8 cellular contexts compared by ENCODE assay signal in the genomic region with DNA sequence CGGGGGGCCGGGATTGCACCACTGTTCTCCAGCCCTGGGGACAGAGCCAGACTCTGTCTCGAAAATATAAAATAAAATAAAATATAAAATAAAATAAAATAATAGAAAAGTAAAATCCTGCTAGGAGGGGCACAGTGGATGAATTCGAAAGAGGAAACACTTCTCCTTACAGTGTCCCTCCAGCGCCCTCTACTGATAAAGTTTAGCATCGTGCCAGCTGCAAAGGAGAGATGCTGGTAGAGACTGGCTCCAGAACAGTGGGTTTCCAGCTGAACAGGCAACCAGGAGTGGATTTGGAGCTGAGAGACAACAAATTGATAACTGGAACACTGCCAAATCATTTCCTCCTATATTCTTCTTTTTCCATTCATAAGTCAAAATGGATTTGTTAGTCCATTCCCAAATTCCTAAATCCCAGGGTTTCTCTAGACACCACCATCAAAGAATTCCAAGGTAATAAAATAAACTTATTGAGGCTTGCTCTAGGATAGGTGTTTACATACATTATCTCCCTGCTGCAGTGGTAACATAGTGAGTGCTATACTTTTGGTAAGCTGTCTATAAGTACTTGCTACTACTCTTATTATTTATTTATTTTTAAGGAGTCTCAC. TPM values are rescaled to one million over a fixed set of nuclear protein-coding genes. Genes with fewer than 3 reads are reported as not detected.
DNase-seq lines count a peak whose midpoint lies in the region; ATAC-seq and TF ChIP-seq lines count a peak whose summit lies in the region.

No MANE protein-coding gene starts in this region.

- no peak overlapping the region for H2BK5ac ChIP-seq in H9 (ENCODE audit: insufficient read length, low read length)

- H3K4me1 Mint-ChIP-seq in H9 = peaks cover 17 to 23% of the 10 kb centered on the region in 2 experiments

- no peak overlapping the region for H2BK12ac ChIP-seq in H9 (ENCODE audit: insufficient read length, low read depth, low read length)

- H3K4ac ChIP-seq in H9 (ENCODE audit: low read depth, low read length) = no peak overlapping the region

- H3K79me1 ChIP-seq in H9 (ENCODE audit: insufficient read depth, low read depth, low read length, poor library complexity, severe bottlenecking) = no peaks in the 10 kb centered on the region

- H3K56ac ChIP-seq in H9 (ENCODE audit: insufficient read length, low read depth, low read length) = no peak overlapping the region

- H3K4me3 Mint-ChIP-seq in H9 = no peak overlapping the region

- H3K4me3 ChIP-seq in DND-41 (ENCODE audit: low read depth in 1 of 2, low read length in 2 of 2) = no peak overlapping the region
- H3K4me3 ChIP-seq in cardiac muscle cell = no peak overlapping the region

- no peak overlapping the region for H3K18ac ChIP-seq in H9 (ENCODE audit: insufficient read length, low read depth, low read length)

- H3K4me1 ChIP-seq in DND-41 (ENCODE audit: insufficient read depth, low read length) (no peaks in the 10 kb centered on the region), H9 (ENCODE audit: insufficient read depth, low read length) (peaks cover 2% of the 10 kb centered on the region; the same call in 1 of the 2 replicates), cardiac muscle cell (ENCODE audit: low read depth) (no peaks in the 10 kb centered on the region)

- H2BK20ac ChIP-seq in H9 (ENCODE audit: low read depth, low read length, poor library complexity, severe bottlenecking) = no peak overlapping the region

- no peak overlapping the region for H2BK120ac ChIP-seq in H9 (ENCODE audit: low read depth, low read length, poor library complexity, severe bottlenecking)

- no peak overlapping the region for H3T11ph ChIP-seq in H9 (ENCODE audit: low read length)

- no peaks in the 10 kb centered on the region for H3K23me2 ChIP-seq in H9 (ENCODE audit: insufficient read length, low read depth, low read length, poor library complexity, severe bottlenecking)

- ATAC-seq in DND-41 (ENCODE audit: insufficient read depth, low read depth) (peak; percentile 84), HG02970 (IDR thresholded peaks at IDR 0.05; ENCODE audit: low FRiP score, unreplicated experiment) (no peak)
- peak; percentile 61 to 68 for ATAC-seq in activated naive CD4-positive, alpha-beta T cell treated with anti-CD3 and anti-CD28 coated beads, Interleukin-2, amount 50 U/mL, for 72 hours

- WGBS in H9 (ENCODE audit: extremely low coverage, insufficient read length, low lambda C conversion rate) = no CpG with 5 or more reads among the region's 6 CpGs

- H3K36me3 ChIP-seq in DND-41 (ENCODE audit: insufficient read depth, low read length) = no peaks in the 10 kb centered on the region
- no peaks in the 10 kb centered on the region for H3K36me3 ChIP-seq in cardiac muscle cell

- no peak overlapping the region for H3K27ac ChIP-seq in DND-41 (ENCODE audit: low read length)
- H3K27ac ChIP-seq in H9 (ENCODE audit: insufficient read length, low read depth, low read length) = no peak overlapping the region
- no peak overlapping the region for H3K27ac ChIP-seq in cardiac muscle cell

- no peak overlapping the region for H4K5ac ChIP-seq in H9 (ENCODE audit: insufficient read length, low read depth, low read length)

- H3K4me2 ChIP-seq in DND-41 (ENCODE audit: insufficient read depth, low read length) (no peak overlapping the region), H9 (ENCODE audit: insufficient read depth, insufficient read length, low read length) (no peak overlapping the region)

- H3K27me3 Mint-ChIP-seq in H9 (ENCODE audit: low read depth) = no peaks in the 10 kb centered on the region

- H3K9ac ChIP-seq in DND-41 (ENCODE audit: low read depth, low read length) (no peak overlapping the region), H9 (ENCODE audit: extremely low read depth, insufficient read length, low read length) (no peak overlapping the region)

- H3K79me2 ChIP-seq in DND-41 (ENCODE audit: insufficient read depth, low read length) (no peaks in the 10 kb centered on the region), H9 (ENCODE audit: insufficient read depth, low read length) (no peaks in the 10 kb centered on the region)

- TF ChIP-seq CTCF in DND-41 (IDR thresholded peaks at IDR 0.05; ENCODE audit: borderline replicate concordance, extremely low read depth, low read length, poor library complexity, severe bottlenecking) = peak; percentile 82
- peak; percentile 93 for TF ChIP-seq CTCF in H9 (conservative IDR thresholded peaks at IDR 0.05)
- peak; percentile 83 for TF ChIP-seq CTCF in cardiac muscle cell (IDR thresholded peaks at IDR 0.05; ENCODE audit: low read depth, low read length)

- no peak overlapping the region for H3K23ac ChIP-seq in H9 (ENCODE audit: insufficient read length, low read depth, low read length)

- no peak overlapping the region for H2AK5ac ChIP-seq in H9 (ENCODE audit: insufficient read length, low read length)

- no peaks in the 10 kb centered on the region for H3K27me3 ChIP-seq in DND-41 (ENCODE audit: insufficient read depth, low read length, poor library complexity)
- H3K27me3 ChIP-seq in H9 (ENCODE audit: insufficient read depth, low read length) = no peaks in the 10 kb centered on the region
- H3K27me3 ChIP-seq in cardiac muscle cell = no peaks in the 10 kb centered on the region

- no peak overlapping the region for H2BK15ac ChIP-seq in H9 (ENCODE audit: low read depth, low read length)

- H4K91ac ChIP-seq in H9 (ENCODE audit: insufficient read length, low read depth, low read length) = no peak overlapping the region

- H3K9me3 ChIP-seq in DND-41 (ENCODE audit: insufficient read depth, low read length, severe bottlenecking) (no peaks in the 10 kb centered on the region), H9 (ENCODE audit: control insufficient read depth, low read depth, low read length) (no peaks in the 10 kb centered on the region), cardiac muscle cell (ENCODE audit: low read depth) (no peaks in the 10 kb centered on the region)

- H2AFZ ChIP-seq in DND-41 (ENCODE audit: low read depth, low read length) (no peak overlapping the region), H9 (ENCODE audit: low read length) (no peak overlapping the region)

- no peaks in the 10 kb centered on the region for H3K9me3 Mint-ChIP-seq in H9
- H3K9me3 Mint-ChIP-seq in activated naive CD4-positive, alpha-beta T cell treated with anti-CD3 and anti-CD28 coated beads, Interleukin-2, amount 50 U/mL, for 72 hours = no peaks in the 10 kb centered on the region

- DNase-seq in DND-41 (peak; percentile 79), H9 (peak; percentile 73), NCI-H1092 (lab: John Stamatoyannopoulos, UW) (peak; percentile 77), SKM-1 treated with dmso at 0.1 percent for 144 hours (lab: John Stamatoyannopoulos, UW; ENCODE audit: unreplicated experiment) (peak; percentile 76), cardiac muscle cell (ENCODE audit: low read depth in 1 of 2, low spot score in 1 of 2) (peak; percentile 88), retina (peak; percentile 68)
- peak in 1 of 2 donors; percentile 76 for DNase-seq in activated naive CD4-positive, alpha-beta T cell treated with anti-CD3 and anti-CD28 coated beads, Interleukin-2, amount 50 U/mL, for 72 hours (ENCODE audit: low spot score in 2 of 2)

- H3K36me3 Mint-ChIP-seq in H9 (ENCODE audit: insufficient read depth in 1 of 3, low read depth in 3 of 3) = no peaks in the 10 kb centered on the region
- no peaks in the 10 kb centered on the region for H3K36me3 Mint-ChIP-seq in activated naive CD4-positive, alpha-beta T cell treated with anti-CD3 and anti-CD28 coated beads, Interleukin-2, amount 50 U/mL, for 72 hours

- H4K8ac ChIP-seq in H9 (replicated peaks; ENCODE audit: insufficient read length, low read depth, low read length) = no peak overlapping the region

- H3K27ac Mint-ChIP-seq in H9 = no peak overlapping the region
- H3K27ac Mint-ChIP-seq in activated naive CD4-positive, alpha-beta T cell treated with anti-CD3 and anti-CD28 coated beads, Interleukin-2, amount 50 U/mL, for 72 hours = no peak overlapping the region

- no peak overlapping the region for H3K14ac ChIP-seq in H9 (ENCODE audit: insufficient read depth, low read length)

- H4K20me1 ChIP-seq in DND-41 (ENCODE audit: insufficient read depth, low read length) (no peaks in the 10 kb centered on the region), H9 (ENCODE audit: control insufficient read depth, insufficient read depth, insufficient read length) (no peaks in the 10 kb centered on the region)

RNA-seq across cellular contexts. Expression of a gene that starts 31.7 kb away (rescaled TPM):
- 49.7 and 50.0 TPM in 2 replicates for total RNA-seq in H9 (2021)
- 10 to 100 TPM; 11.9 to 24.4 TPM for total RNA-seq in activated naive CD4-positive, alpha-beta T cell treated with anti-CD3 and anti-CD28 coated beads, Interleukin-2, amount 50 U/mL, for 72 hours
- 11.5 and 14.7 TPM in 2 replicates for total RNA-seq in cardiac muscle cell
- polyA plus RNA-seq in cardiac muscle cell = 32.1 and 43.8 TPM in 2 replicates

RNA-seq across cellular contexts. Expression of a gene that starts 32.4 kb away (rescaled TPM):
- total RNA-seq in H9 (2021) (not detected in 2 replicates), cardiac muscle cell (3.7 and 4.9 TPM in 2 replicates)
- not detected for total RNA-seq in activated naive CD4-positive, alpha-beta T cell treated with anti-CD3 and anti-CD28 coated beads, Interleukin-2, amount 50 U/mL, for 72 hours
- 1.8 and 4.0 TPM in 2 replicates for polyA plus RNA-seq in cardiac muscle cell
